In genomic region chr19:35196872-35197271, GRCh38 we compare ENCODE assay signal across 19 cellular contexts. TPM values are rescaled to one million over a fixed set of nuclear protein-coding genes. Genes with fewer than 3 reads are reported as not detected.
DNase-seq lines count a peak whose midpoint lies in the region; ATAC-seq, FAIRE-seq and TF ChIP-seq lines count a peak whose summit lies in the region.
"Not testable (repeated sequence)": the region's sequence is repeated elsewhere in the genome, so short reads cannot be mapped to it uniquely, and the experiment has no call there.
"Had no signal": no experiment of that assay in that cellular context is flagged by ENCODE, and none has a peak within 500 bp of the region (broad histone marks: within the 10 kb centered on the region; RNA-seq: fewer than 3 reads in every experiment).

No MANE protein-coding gene starts in this region.

- not testable (repeated sequence) for H3K9me3 Mint-ChIP-seq in Calu3 (ENCODE audit: low read depth, unreplicated experiment); activated CD8-positive, alpha-beta memory T cell treated with anti-CD3 and anti-CD28 coated beads, Interleukin-2, amount 10 ng/mL, durations not matched to agents 7 days and 5 days (ENCODE audit: low read depth); stimulated activated naive B cell treated with anti-CD40 and anti-IgM and Interleukin-4, amounts not matched to agents 10 μg/mL and 1 μg/mL and 100 μg/mL, for 72 hours

- H2AFZ ChIP-seq in GM12878 (ENCODE audit: control insufficient read depth, low read depth, low read length), result not testable (repeated sequence)

- not testable (repeated sequence) for DNase-seq in Calu3; GM12878 (ENCODE audit: low read depth, low spot score); stimulated activated naive B cell treated with anti-CD40 and anti-IgM and Interleukin-4, amounts not matched to agents 10 μg/mL and 1 μg/mL and 100 μg/mL, for 72 hours
- DNase-seq in NCI-H82 (lab: John Stamatoyannopoulos, UW), result peak; percentile 27
- peak; percentile 11 for DNase-seq in activated CD8-positive, alpha-beta memory T cell treated with anti-CD3 and anti-CD28 coated beads, Interleukin-2, amount 10 ng/mL, durations not matched to agents 7 days and 5 days
- peak; percentile 83 for DNase-seq in epithelial cell of esophagus (ENCODE audit: low read depth)
- DNase-seq in glomerular visceral epithelial cell (ENCODE audit: extremely low spot score), result peak; percentile 45
- DNase-seq in right lobe of liver, result peak in 2 of 3 donors; percentile 29 to 41

- ATAC-seq in activated CD8-positive, alpha-beta memory T cell treated with anti-CD3 and anti-CD28 coated beads, Interleukin-2, amount 10 ng/mL, durations not matched to agents 7 days and 5 days; stimulated activated naive B cell treated with anti-CD40 and anti-IgM and Interleukin-4, amounts not matched to agents 10 μg/mL and 1 μg/mL and 100 μg/mL, for 72 hours (replicated peaks): not testable (repeated sequence)
- ATAC-seq in GM12878 (peak; percentile 52), right lobe of liver (peak in 2 of 4 donors; percentile 36 to 74)

- H3K27ac ChIP-seq in GM12878 (ENCODE audit: control insufficient read depth, insufficient read depth), result not testable (repeated sequence)
- peak overlapping the region; percentile 81 to 86 (median 84) for H3K27ac ChIP-seq in right lobe of liver

- not testable (repeated sequence) for BruUV-seq in Calu3 (replicated peaks; lab: Mats Ljungman, UMichigan); GM12878 (replicated peaks; lab: Mats Ljungman, UMichigan)

- in situ Hi-C loops in GM12878 (cut with MboI), result not testable (repeated sequence)

- H3K27me3 ChIP-seq in GM12878 (replicated peaks in 1 of 2; ENCODE audit: control insufficient read depth in 2 of 2, insufficient read depth in 2 of 2, low read length in 1 of 2); right lobe of liver: not testable (repeated sequence)

- WGBS in GM12878 (ENCODE audit: insufficient coverage, insufficient replicate concordance, low lambda C conversion rate, missing lambda C conversion rate), result 51% methylated on average over 7 of the region's 7 CpGs
- WGBS in right lobe of liver (ENCODE audit: insufficient coverage, low coverage, low lambda C conversion rate, missing lambda C conversion rate), result 51% methylated on average over 7 of the region's 7 CpGs

- TF ChIP-seq EP300 in GM12878 (IDR thresholded peaks at IDR 0.05; ENCODE audit: borderline replicate concordance in 1 of 2, control insufficient read depth in 1 of 2, low read depth in 2 of 2, low read length in 2 of 2), result not testable (repeated sequence)

- not testable (repeated sequence) for H3K4me3 Mint-ChIP-seq in Calu3 (ENCODE audit: low read depth, unreplicated experiment); activated CD8-positive, alpha-beta memory T cell treated with anti-CD3 and anti-CD28 coated beads, Interleukin-2, amount 10 ng/mL, durations not matched to agents 7 days and 5 days; stimulated activated naive B cell treated with anti-CD40 and anti-IgM and Interleukin-4, amounts not matched to agents 10 μg/mL and 1 μg/mL and 100 μg/mL, for 72 hours

- H3K79me2 ChIP-seq in GM12878 (ENCODE audit: control insufficient read depth, insufficient read depth, low read length), result not testable (repeated sequence)

- RAD21 ChIA-PET in GM12878 (lab: Charles Lee; ENCODE audit: unreplicated experiment), result not testable (repeated sequence)

- not testable (repeated sequence) for H3K9me3 ChIP-seq in GM12878 (replicated peaks; ENCODE audit: control insufficient read depth, insufficient read depth, low read length); right lobe of liver

- peak overlapping the region; percentile 37 for H3K27ac Mint-ChIP-seq in Calu3 (ENCODE audit: unreplicated experiment)
- not testable (repeated sequence) for H3K27ac Mint-ChIP-seq in activated CD8-positive, alpha-beta memory T cell treated with anti-CD3 and anti-CD28 coated beads, Interleukin-2, amount 10 ng/mL, durations not matched to agents 7 days and 5 days
- peak overlapping the region; percentile 9 for H3K27ac Mint-ChIP-seq in stimulated activated naive B cell treated with anti-CD40 and anti-IgM and Interleukin-4, amounts not matched to agents 10 μg/mL and 1 μg/mL and 100 μg/mL, for 72 hours

- H4K20me1 ChIP-seq in GM12878 (ENCODE audit: control insufficient read depth, insufficient read depth), result not testable (repeated sequence)

- H3K27me3 Mint-ChIP-seq in Calu3 (ENCODE audit: unreplicated experiment); activated CD8-positive, alpha-beta memory T cell treated with anti-CD3 and anti-CD28 coated beads, Interleukin-2, amount 10 ng/mL, durations not matched to agents 7 days and 5 days; stimulated activated naive B cell treated with anti-CD40 and anti-IgM and Interleukin-4, amounts not matched to agents 10 μg/mL and 1 μg/mL and 100 μg/mL, for 72 hours: not testable (repeated sequence)

- not testable (repeated sequence) for H3K9ac ChIP-seq in GM12878 (ENCODE audit: control insufficient read depth, insufficient read depth, low read length)

- CTCF ChIA-PET in Calu3 (lab: Charles Lee); activated CD8-positive, alpha-beta memory T cell treated with anti-CD3 and anti-CD28 coated beads, Interleukin-2, amount 10 ng/mL, durations not matched to agents 7 days and 5 days (lab: Charles Lee); GM12878 (lab: Yijun Ruan, JAX): not testable (repeated sequence)

- not testable (repeated sequence) for H3K36me3 Mint-ChIP-seq in Calu3 (ENCODE audit: insufficient read depth, unreplicated experiment); activated CD8-positive, alpha-beta memory T cell treated with anti-CD3 and anti-CD28 coated beads, Interleukin-2, amount 10 ng/mL, durations not matched to agents 7 days and 5 days; stimulated activated naive B cell treated with anti-CD40 and anti-IgM and Interleukin-4, amounts not matched to agents 10 μg/mL and 1 μg/mL and 100 μg/mL, for 72 hours

- TF ChIP-seq CTCF in Calu3 (IDR thresholded peaks at IDR 0.05; ENCODE audit: unreplicated experiment); GM12878 (IDR thresholded peaks at IDR 0.05 in 2 of 3, conservative IDR thresholded peaks at IDR 0.05 in 1 of 3; ENCODE audit: control insufficient read depth in 2 of 3, extremely low read depth in 1 of 3, insufficient read depth in 1 of 3, low read depth in 3 of 3, low read length in 3 of 3); epithelial cell of esophagus (IDR thresholded peaks at IDR 0.05; ENCODE audit: insufficient read depth, low read depth, low read length, missing control alignments); right lobe of liver (IDR thresholded peaks at IDR 0.05): not testable (repeated sequence)

- H3K4me1 ChIP-seq in GM12878 (ENCODE audit: control insufficient read depth, insufficient read depth, low read length), result not testable (repeated sequence)
- peaks cover 0 to 36% (median 8%) of the 10 kb centered on the region in 4 donors for H3K4me1 ChIP-seq in right lobe of liver

- not testable (repeated sequence) for H3K4me2 ChIP-seq in GM12878 (ENCODE audit: control insufficient read depth, insufficient read depth)

- POLR2A ChIA-PET in GM12878 (lab: Charles Lee), result not testable (repeated sequence)

- SMC1A ChIA-PET in GM12878 (lab: Charles Lee; ENCODE audit: uncharacterized antibody, unreplicated experiment), result interaction anchor here (1.0 to 1.2 kb wide), 2 partner anchors 16 to 49 kb away, joined by 3 to 4 read pairs; no protein-coding TSS in a partner anchor

- not testable (repeated sequence) for H3K4me3 ChIP-seq in GM12878; epithelial cell of esophagus (ENCODE audit: low read length); right lobe of liver

- H3K36me3 ChIP-seq in GM12878 (ENCODE audit: control insufficient read depth in 2 of 2, insufficient read depth in 2 of 2, low read length in 1 of 2); right lobe of liver: not testable (repeated sequence)

- intact Hi-C loops in Calu3 (cut with micrococcal nuclease; ENCODE audit: unreplicated experiment); GM12878 (cut with micrococcal nuclease; ENCODE audit: unreplicated experiment); right lobe of liver (cut with DNase I): not testable (repeated sequence)

- not testable (repeated sequence) for TF ChIP-seq RAD21 in GM12878 (IDR thresholded peaks at IDR 0.05; ENCODE audit: insufficient read depth, low read depth, low read length)

- peaks cover 27% of the 10 kb centered on the region for H3K4me1 Mint-ChIP-seq in Calu3 (ENCODE audit: low read depth, unreplicated experiment)
- not testable (repeated sequence) for H3K4me1 Mint-ChIP-seq in activated CD8-positive, alpha-beta memory T cell treated with anti-CD3 and anti-CD28 coated beads, Interleukin-2, amount 10 ng/mL, durations not matched to agents 7 days and 5 days
- H3K4me1 Mint-ChIP-seq in stimulated activated naive B cell treated with anti-CD40 and anti-IgM and Interleukin-4, amounts not matched to agents 10 μg/mL and 1 μg/mL and 100 μg/mL, for 72 hours, result peaks cover 7 to 18% of the 10 kb centered on the region in 2 donors

- FAIRE-seq in GM12878 (lab: Jason Lieb, UNC), result not testable (repeated sequence)

- TF ChIP-seq POLR2A in GM12878 (IDR thresholded peaks at IDR 0.05; ENCODE audit: low read depth, low read length); right lobe of liver (IDR thresholded peaks at IDR 0.05): not testable (repeated sequence)

RNA-seq across cellular contexts. Expression of gene FAM187B, which starts 31.7 kb away (rescaled TPM):
- total RNA-seq in Calu3 (2022), result not detected in 2 replicates
- not detected for total RNA-seq in activated CD8-positive, alpha-beta memory T cell treated with anti-CD3 and anti-CD28 coated beads, Interleukin-2, amount 10 ng/mL, durations not matched to agents 7 days and 5 days
- not detected in 2 replicates for total RNA-seq in GM12878 (2013; cell fraction: nucleolus; rRNA removed)
- total RNA-seq in GM12878 (2014; rRNA removed), result not detected in 2 replicates
- not detected in 2 replicates for total RNA-seq in GM12878 (2014; rRNA removed; fragmentation: Illumina TruSeq; extraction: Trizol)
- not detected in 2 replicates for total RNA-seq in GM12878 (2021)
- not detected for polyA plus RNA-seq in GM12878 (2011; ENCODE audit: low read depth)
- polyA plus RNA-seq in GM12878 (2011; rRNA removed), result 0.05 TPM in 1 of 2 replicates, not detected in the other
- not detected in 2 replicates for polyA plus RNA-seq in GM12878 (2011; cell fraction: cytosol; rRNA removed)
- not detected in 2 replicates for polyA plus RNA-seq in GM12878 (2011; cell fraction: nucleus; rRNA removed)
- polyA plus RNA-seq in GM12878 (2012), result not detected in 2 replicates
- not detected in 2 replicates for polyA plus RNA-seq in GM12878 (2014; fragmentation: Illumina TruSeq; extraction: Trizol)
- polyA plus RNA-seq in GM12878 (2014; fragmentation: Nextera tagmentation; extraction: Ambion mirVana), result not detected
- not detected in 2 replicates for polyA plus RNA-seq in GM12878 (2014; rRNA removed)
- not detected for polyA plus RNA-seq in GM12878 (2016; fragmentation: Nextera tagmentation; extraction: Ambion mirVana)
- not detected in 2 replicates for polyA minus RNA-seq in GM12878 (2011; rRNA and poly(A)+ RNA removed)
- polyA minus RNA-seq in GM12878 (2011; cell fraction: cytosol; rRNA and poly(A)+ RNA removed), result not detected in 2 replicates
- not detected in 2 replicates for polyA minus RNA-seq in GM12878 (2011; cell fraction: nucleus; rRNA and poly(A)+ RNA removed)
- total RNA-seq in right lobe of liver, result not detected
- total RNA-seq: A172; CD4-positive, alpha-beta T cell; Daoy; GM23338; H9; HFFc6; LHCN-M2; PC-3; Right ventricle myocardium superior; SJSA1 had no signal
- polyA plus RNA-seq: AG04450 had no signal

RNA-seq across cellular contexts. Expression of gene FXYD5, which starts 42.3 kb away (rescaled TPM):
- total RNA-seq in Calu3 (2022), result 760 and 802 TPM in 2 replicates
- 100 to 1,000 TPM; 262 to 354 TPM for total RNA-seq in activated CD8-positive, alpha-beta memory T cell treated with anti-CD3 and anti-CD28 coated beads, Interleukin-2, amount 10 ng/mL, durations not matched to agents 7 days and 5 days
- 52.2 and 59.7 TPM in 2 replicates for total RNA-seq in GM12878 (2013; cell fraction: nucleolus; rRNA removed)
- 87.9 and 98.5 TPM in 2 replicates for total RNA-seq in GM12878 (2014; rRNA removed)
- 81.3 and 93.1 TPM in 2 replicates for total RNA-seq in GM12878 (2014; rRNA removed; fragmentation: Illumina TruSeq; extraction: Trizol)
- total RNA-seq in GM12878 (2021), result 94.7 and 106 TPM in 2 replicates
- polyA plus RNA-seq in GM12878 (2011; ENCODE audit: low read depth), result 80.1 TPM
- 46.4 and 82.4 TPM in 2 replicates for polyA plus RNA-seq in GM12878 (2011; rRNA removed)
- polyA plus RNA-seq in GM12878 (2011; cell fraction: cytosol; rRNA removed), result 211 and 223 TPM in 2 replicates
- 94.1 and 97.6 TPM in 2 replicates for polyA plus RNA-seq in GM12878 (2011; cell fraction: nucleus; rRNA removed)
- 141 and 168 TPM in 2 replicates for polyA plus RNA-seq in GM12878 (2012)
- 117 and 159 TPM in 2 replicates for polyA plus RNA-seq in GM12878 (2014; fragmentation: Illumina TruSeq; extraction: Trizol)
- polyA plus RNA-seq in GM12878 (2014; fragmentation: Nextera tagmentation; extraction: Ambion mirVana), result 10 to 100 TPM; 30.0 to 50.9 TPM
- 63.2 and 73.1 TPM in 2 replicates for polyA plus RNA-seq in GM12878 (2014; rRNA removed)
- 100 to 1,000 TPM; 105 to 118 TPM for polyA plus RNA-seq in GM12878 (2016; fragmentation: Nextera tagmentation; extraction: Ambion mirVana)
- 128 and 219 TPM in 2 replicates for polyA minus RNA-seq in GM12878 (2011; rRNA and poly(A)+ RNA removed)
- 99.8 and 105 TPM in 2 replicates for polyA minus RNA-seq in GM12878 (2011; cell fraction: cytosol; rRNA and poly(A)+ RNA removed)
- 31.8 and 51.6 TPM in 2 replicates for polyA minus RNA-seq in GM12878 (2011; cell fraction: nucleus; rRNA and poly(A)+ RNA removed)
- 10 to 100 TPM in 4 of 6 experiments, 1 to 10 TPM in 2; 5.6 to 23.6 (median 14.2) TPM for total RNA-seq in right lobe of liver

RNA-seq across cellular contexts. Expression of gene LSR, which starts 51.9 kb away (rescaled TPM):
- total RNA-seq in Calu3 (2022) (494 and 609 TPM in 2 replicates), GM12878 (2014; rRNA removed) (36.9 and 48.1 TPM in 2 replicates), GM12878 (2014; rRNA removed; fragmentation: Illumina TruSeq; extraction: Trizol) (7.5 and 14.4 TPM in 2 replicates), GM12878 (2021) (44.1 and 48.8 TPM in 2 replicates), right lobe of liver (100 to 1,000 TPM in 4 of 6 experiments, 10 to 100 TPM in 2; 96.6 to 138 (median 112) TPM)
- total RNA-seq in activated CD8-positive, alpha-beta memory T cell treated with anti-CD3 and anti-CD28 coated beads, Interleukin-2, amount 10 ng/mL, durations not matched to agents 7 days and 5 days, result 10 to 100 TPM in 1 of 2 experiments, 1 to 10 TPM in 1; 7.2 to 10.0 TPM
- total RNA-seq in GM12878 (2013; cell fraction: nucleolus; rRNA removed), result 33.1 and 34.6 TPM in 2 replicates
- 7.4 TPM for polyA plus RNA-seq in GM12878 (2011; ENCODE audit: low read depth)
- polyA plus RNA-seq in GM12878 (2011; rRNA removed) (6.1 and 24.3 TPM in 2 replicates), GM12878 (2014; fragmentation: Illumina TruSeq; extraction: Trizol) (3.3 and 12.4 TPM in 2 replicates), GM12878 (2014; fragmentation: Nextera tagmentation; extraction: Ambion mirVana) (under 1 TPM; 0.26 to 0.84 TPM), GM12878 (2014; rRNA removed) (28.3 and 37.6 TPM in 2 replicates), GM12878 (2016; fragmentation: Nextera tagmentation; extraction: Ambion mirVana) (10 to 100 TPM; 35.7 to 53.9 TPM)
- 22.8 and 24.7 TPM in 2 replicates for polyA plus RNA-seq in GM12878 (2011; cell fraction: cytosol; rRNA removed)
- polyA plus RNA-seq in GM12878 (2011; cell fraction: nucleus; rRNA removed), result 64.4 and 68.8 TPM in 2 replicates
- 20.0 and 27.4 TPM in 2 replicates for polyA plus RNA-seq in GM12878 (2012)
- polyA minus RNA-seq in GM12878 (2011; rRNA and poly(A)+ RNA removed), result 21.7 and 34.3 TPM in 2 replicates
- 35.6 and 45.4 TPM in 2 replicates for polyA minus RNA-seq in GM12878 (2011; cell fraction: cytosol; rRNA and poly(A)+ RNA removed)
- polyA minus RNA-seq in GM12878 (2011; cell fraction: nucleus; rRNA and poly(A)+ RNA removed), result 41.6 and 85.2 TPM in 2 replicates

RNA-seq across cellular contexts. Expression of gene FXYD7, which starts 53.8 kb away (rescaled TPM):
- total RNA-seq in Calu3 (2022) (0.90 and 1.3 TPM in 2 replicates), GM12878 (2014; rRNA removed) (not detected in 2 replicates), GM12878 (2014; rRNA removed; fragmentation: Illumina TruSeq; extraction: Trizol) (not detected in 2 replicates), GM12878 (2021) (0.28 TPM in 1 of 2 replicates, not detected in the other), right lobe of liver (under 1 TPM in 1 of 6 experiments, not detected in 5; 0.49 TPM)
- total RNA-seq in activated CD8-positive, alpha-beta memory T cell treated with anti-CD3 and anti-CD28 coated beads, Interleukin-2, amount 10 ng/mL, durations not matched to agents 7 days and 5 days, result 1 to 10 TPM; 1.1 to 1.9 TPM
- not detected in 2 replicates for total RNA-seq in GM12878 (2013; cell fraction: nucleolus; rRNA removed)
- polyA plus RNA-seq in GM12878 (2011; ENCODE audit: low read depth), result not detected
- polyA plus RNA-seq in GM12878 (2011; rRNA removed) (0.07 and 0.12 TPM in 2 replicates), GM12878 (2014; fragmentation: Illumina TruSeq; extraction: Trizol) (not detected in 2 replicates), GM12878 (2014; fragmentation: Nextera tagmentation; extraction: Ambion mirVana) (under 1 TPM in 1 of 2 experiments, not detected in 1; 0.07 TPM), GM12878 (2014; rRNA removed) (0.37 TPM in 1 of 2 replicates, not detected in the other), GM12878 (2016; fragmentation: Nextera tagmentation; extraction: Ambion mirVana) (not detected)
- polyA plus RNA-seq in GM12878 (2011; cell fraction: cytosol; rRNA removed), result 0.28 and 0.40 TPM in 2 replicates
- 0.53 and 0.67 TPM in 2 replicates for polyA plus RNA-seq in GM12878 (2011; cell fraction: nucleus; rRNA removed)
- 0.15 and 0.19 TPM in 2 replicates for polyA plus RNA-seq in GM12878 (2012)
- not detected in 2 replicates for polyA minus RNA-seq in GM12878 (2011; rRNA and poly(A)+ RNA removed)
- not detected in 2 replicates for polyA minus RNA-seq in GM12878 (2011; cell fraction: cytosol; rRNA and poly(A)+ RNA removed)
- not detected in 2 replicates for polyA minus RNA-seq in GM12878 (2011; cell fraction: nucleus; rRNA and poly(A)+ RNA removed)
- total RNA-seq: A172, LHCN-M2, PC-3, Right ventricle myocardium superior, SJSA1 had no signal
- polyA plus RNA-seq: AG04450 had no signal

RNA-seq across cellular contexts. Expression of gene FXYD1, which starts 58.2 kb away (rescaled TPM):
- total RNA-seq in Calu3 (2022) (1.6 and 2.0 TPM in 2 replicates), GM12878 (2014; rRNA removed) (1.0 TPM in 1 of 2 replicates, not detected in the other), GM12878 (2014; rRNA removed; fragmentation: Illumina TruSeq; extraction: Trizol) (not detected in 2 replicates), GM12878 (2021) (1.2 and 1.4 TPM in 2 replicates), right lobe of liver (100 to 1,000 TPM in 4 of 6 experiments, 10 to 100 TPM in 2; 38.9 to 263 (median 140) TPM)
- total RNA-seq in activated CD8-positive, alpha-beta memory T cell treated with anti-CD3 and anti-CD28 coated beads, Interleukin-2, amount 10 ng/mL, durations not matched to agents 7 days and 5 days, result under 1 TPM in 1 of 2 experiments, not detected in 1; 0.61 TPM
- total RNA-seq in GM12878 (2013; cell fraction: nucleolus; rRNA removed), result not detected in 2 replicates
- not detected for polyA plus RNA-seq in GM12878 (2011; ENCODE audit: low read depth)
- polyA plus RNA-seq in GM12878 (2011; rRNA removed) (0.29 and 0.54 TPM in 2 replicates), GM12878 (2014; fragmentation: Illumina TruSeq; extraction: Trizol) (0.34 TPM in 1 of 2 replicates, not detected in the other), GM12878 (2014; fragmentation: Nextera tagmentation; extraction: Ambion mirVana) (not detected), GM12878 (2014; rRNA removed) (0.14 and 0.37 TPM in 2 replicates), GM12878 (2016; fragmentation: Nextera tagmentation; extraction: Ambion mirVana) (under 1 TPM in 1 of 2 experiments, not detected in 1; 0.44 TPM)
- polyA plus RNA-seq in GM12878 (2011; cell fraction: cytosol; rRNA removed), result 0.21 and 0.75 TPM in 2 replicates
- polyA plus RNA-seq in GM12878 (2011; cell fraction: nucleus; rRNA removed), result 0.82 and 1.0 TPM in 2 replicates
- polyA plus RNA-seq in GM12878 (2012), result 0.29 and 0.37 TPM in 2 replicates
- polyA minus RNA-seq in GM12878 (2011; rRNA and poly(A)+ RNA removed), result 0.62 TPM in 1 of 2 replicates, not detected in the other
- not detected in 2 replicates for polyA minus RNA-seq in GM12878 (2011; cell fraction: cytosol; rRNA and poly(A)+ RNA removed)
- polyA minus RNA-seq in GM12878 (2011; cell fraction: nucleus; rRNA and poly(A)+ RNA removed), result not detected in 2 replicates
- total RNA-seq: A172, Daoy, LHCN-M2, PC-3, SJSA1 had no signal
